7 cellular contexts compared by ENCODE assay signal in the genomic region with DNA sequence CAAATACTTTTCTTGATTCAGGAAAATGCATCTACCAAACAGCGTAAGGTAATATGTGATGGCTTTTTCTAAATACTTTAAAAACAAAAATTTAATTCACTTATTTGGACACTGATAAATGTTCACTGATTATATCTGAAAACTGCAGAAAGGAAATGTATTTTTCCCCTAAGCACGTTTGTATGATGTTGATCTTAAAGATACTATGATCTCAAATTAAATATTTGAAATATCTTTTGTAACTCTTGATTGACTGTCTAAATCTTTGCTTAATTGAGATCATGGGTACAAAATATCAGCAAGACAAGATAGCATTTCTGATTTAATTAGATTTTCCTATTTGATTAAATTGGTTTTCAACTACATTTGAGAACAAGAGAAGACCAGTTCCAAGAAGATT.
"Had no signal": no experiment of that assay in that cellular context is flagged by ENCODE, and none has a peak within 500 bp of the region (broad histone marks: within the 10 kb centered on the region; RNA-seq: fewer than 3 reads in every experiment).

No MANE protein-coding gene starts in this region.

- ATAC-seq: GM23338, HepG2 had no signal

- H3K4me3 ChIP-seq: GM23338 had no signal

- FAIRE-seq: H1, H54, HepG2 had no signal

- DNase-seq: H9, KBM-7 had no signal

- H3K27ac ChIP-seq: HL-60 had no signal
